In genomic region chr14:32366256-32366655, GRCh38 we compare ENCODE assay signal across 8 cellular contexts. TPM values are rescaled to one million over a fixed set of nuclear protein-coding genes. Genes with fewer than 3 reads are reported as not detected.
DNase-seq lines count a peak whose midpoint lies in the region; ATAC-seq, FAIRE-seq and TF ChIP-seq lines count a peak whose summit lies in the region.

No MANE protein-coding gene starts in this region.

- H3K4me1 ChIP-seq in K562 (replicated peaks in 1 of 2; ENCODE audit: control insufficient read depth in 2 of 2, insufficient read depth in 2 of 2, low read length in 2 of 2) (no peaks in the 10 kb centered on the region), uterus (peaks cover 0 to 3% of the 10 kb centered on the region in 2 donors)

- no peak for FAIRE-seq in K562 (lab: Jason Lieb, UNC)

- no peaks in the 10 kb centered on the region for H3K9me1 ChIP-seq in K562 (ENCODE audit: control insufficient read depth, insufficient read depth, low read length)

- peak in 1 of 2 experiments; percentile 25; a peak in 1 of 4 replicates for TF ChIP-seq RAD21 in K562 (CRISPR knock-in tag; conservative IDR thresholded peaks at IDR 0.05 in 1 of 2, IDR thresholded peaks at IDR 0.05 in 1 of 2)

- POLR2A ChIA-PET in K562 (lab: Yijun Ruan, JAX) = no interaction called here

- H3K4me3 ChIP-seq in K562 (no peak overlapping the region), uterus (no peak overlapping the region)

- H3K27ac ChIP-seq in K562 (ENCODE audit: extremely low read depth, low read depth, low read length) (no peak overlapping the region), uterus (no peak overlapping the region)

- intact Hi-C loops in K562 (cut with micrococcal nuclease) (loop anchor here (5.0 kb wide), 1 partner anchor 49 kb away; no protein-coding TSS in a partner anchor), uterus (cut with DNase I; ENCODE audit: low total_unique reads) (no loop called here)

- BruUV-seq in K562 (replicated peaks; lab: Mats Ljungman, UMichigan) = no TSS peak

- H2AFZ ChIP-seq in K562 (ENCODE audit: low read depth, low read length) = no peak overlapping the region

- CTCF ChIA-PET in K562 (lab: Yijun Ruan, JAX; ENCODE audit: low intra/inter-chr PET ratio) = no interaction called here

- no peaks in the 10 kb centered on the region for H3K9me3 ChIP-seq in K562 (replicated peaks; ENCODE audit: control insufficient read depth, insufficient read depth, low read depth, low read length)
- no peaks in the 10 kb centered on the region for H3K9me3 ChIP-seq in uterus

- DNase-seq in NCI-H1417 (lab: John Stamatoyannopoulos, UW) = peak in 2 of 3 experiments; percentile 26 to 50
- DNase-seq in NCI-H1417 treated with DMSO at 0.1 percent for 48 hours (lab: John Stamatoyannopoulos, UW) = no peak
- no peak for DNase-seq in K562 (ENCODE audit: extremely low read depth in 1 of 4, low spot score in 3 of 4)
- peak; percentile 50 for DNase-seq in iPS-NIHi7 (ENCODE audit: extremely low spot score)
- DNase-seq in stromal cell of bone marrow (ENCODE audit: low read depth) = peak; percentile 64
- DNase-seq in uterus = no peak
- no peak for DNase-seq in CD1c-positive myeloid dendritic cell (ENCODE audit: extremely low spot score)

- no peaks in the 10 kb centered on the region for H3K79me2 ChIP-seq in K562 (ENCODE audit: control insufficient read depth, insufficient read depth, low read length)

- H3K36me3 ChIP-seq in K562 (ENCODE audit: control insufficient read depth, insufficient read depth, low read length) (no peaks in the 10 kb centered on the region), uterus (no peaks in the 10 kb centered on the region)

- ATAC-seq in K562 = peak; percentile 62; the same call in 2 of the 3 replicates
- no peak for ATAC-seq in HG02642 (IDR thresholded peaks at IDR 0.05; ENCODE audit: poor library complexity, unreplicated experiment)

- H3K4me2 ChIP-seq in K562 (ENCODE audit: insufficient read depth, low read length) = no peak overlapping the region

- H3K9ac ChIP-seq in K562 (ENCODE audit: insufficient read depth in 1 of 2, low read depth in 2 of 2, low read length in 2 of 2) = no peak overlapping the region

- TF ChIP-seq POLR2A in K562 (conservative IDR thresholded peaks at IDR 0.05) (no peak), uterus (IDR thresholded peaks at IDR 0.05) (no peak)

- no peak for TF ChIP-seq EP300 in K562 (IDR thresholded peaks at IDR 0.05; ENCODE audit: low read length)

- H4K20me1 ChIP-seq in K562 (replicated peaks; ENCODE audit: control insufficient read depth, insufficient read depth, low read length) = no peaks in the 10 kb centered on the region

- in situ Hi-C loops in K562 (cut with MboI) = no loop called here

- TF ChIP-seq CTCF in K562 (IDR thresholded peaks at IDR 0.05 in 2 of 3, conservative IDR thresholded peaks at IDR 0.05 in 1 of 3; ENCODE audit: insufficient read depth in 2 of 3, low read depth in 1 of 3, low read length in 3 of 3) (peak in 2 of 3 experiments; percentile 12 to 21; a peak in 2 of 6 replicates), uterus (IDR thresholded peaks at IDR 0.05) (no peak)

- no peaks in the 10 kb centered on the region for H3K27me3 ChIP-seq in K562 (ENCODE audit: control insufficient read depth in 2 of 2, insufficient read depth in 2 of 2, low read length in 2 of 2)
- H3K27me3 ChIP-seq in uterus = no peaks in the 10 kb centered on the region

TF ChIP-seq in K562, 482 proteins besides CTCF, POLR2A, EP300 and RAD21 (continues in another document):
- TF ChIP-seq SETDB1 (IDR thresholded peaks at IDR 0.05; ENCODE audit: low read length) (no peak), SMARCE1 (IDR thresholded peaks at IDR 0.05) (no peak), TRIM24 (IDR thresholded peaks at IDR 0.05) (no peak), E2F5 (CRISPR knock-in tag; IDR thresholded peaks at IDR 0.05) (no peak), RBBP5 (IDR thresholded peaks at IDR 0.05; ENCODE audit: borderline replicate concordance, insufficient read depth, low read length, poor library complexity, severe bottlenecking) (no peak), AFF4 (CRISPR knock-in tag; IDR thresholded peaks at IDR 0.05) (no peak), SPI1 (IDR thresholded peaks at IDR 0.05; ENCODE audit: borderline replicate concordance, low read depth, low read length) (no peak), ZZZ3 (IDR thresholded peaks at IDR 0.05) (no peak), MAFG (tag; conservative IDR thresholded peaks at IDR 0.05) (no peak), HDAC3 (IDR thresholded peaks at IDR 0.05; ENCODE audit: borderline replicate concordance, partially characterized antibody) (no peak), CREBBP (IDR thresholded peaks at IDR 0.05; ENCODE audit: low read depth, low read length) (no peak), ZNF445 (CRISPR knock-in tag; IDR thresholded peaks at IDR 0.05; ENCODE audit: low read depth) (no peak), ZBTB33 (CRISPR knock-in tag; IDR thresholded peaks at IDR 0.05) (no peak), POLR3A (IDR thresholded peaks at IDR 0.05; ENCODE audit: borderline replicate concordance, extremely low read depth, insufficient read depth, insufficient read length) (no peak), RBM14 (IDR thresholded peaks at IDR 0.05; ENCODE audit: borderline replicate concordance, insufficient read depth, low read depth, low read length) (no peak), ELF4 (CRISPR knock-in tag; IDR thresholded peaks at IDR 0.05) (no peak)

RNA-seq across cellular contexts. Expression of gene AKAP6, which starts 37.2 kb away (rescaled TPM):
- total RNA-seq in K562 (2011; cell fraction: chromatin; rRNA removed; ENCODE audit: low replicate concordance) = 2.4 and 3.2 TPM in 2 replicates
- 1.2 and 2.4 TPM in 2 replicates for total RNA-seq in K562 (2011; cell fraction: nucleolus; rRNA removed)
- 2.9 and 3.0 TPM in 2 replicates for total RNA-seq in K562 (2011; cell fraction: nucleoplasm; rRNA removed)
- total RNA-seq in K562 (2014; rRNA removed) (0.49 and 1.7 TPM in 2 replicates), K562 (2014; rRNA removed; fragmentation: Illumina TruSeq; extraction: Trizol) (0.62 and 0.73 TPM in 2 replicates), K562 (2015; rRNA removed; fragmentation: Illumina TruSeq; extraction: Trizol) (0.25 and 0.41 TPM in 2 replicates), K562 (2021) (0.42 and 0.62 TPM in 2 replicates), uterus (10 to 100 TPM in 3 of 4 donors, 1 to 10 TPM in 1; 4.1 to 34.4 (median 15.3) TPM)
- polyA plus RNA-seq in K562 (2011; rRNA removed) (0.28 and 1.3 TPM in 2 replicates), K562 (2014; fragmentation: Illumina TruSeq; extraction: Trizol) (0.29 and 0.42 TPM in 2 replicates), K562 (2014; fragmentation: Nextera tagmentation; extraction: Ambion mirVana) (under 1 TPM; 0.03 to 0.14 TPM), K562 (2014; rRNA removed) (0.38 and 0.48 TPM in 2 replicates)
- polyA plus RNA-seq in K562 (2011; cell fraction: cytosol; rRNA removed) = 0.04 and 0.31 TPM in 2 replicates
- 0.48 and 1.2 TPM in 2 replicates for polyA plus RNA-seq in K562 (2011; cell fraction: nucleus; rRNA removed)
- polyA plus RNA-seq in K562 (2012) = 0.10 and 0.35 TPM in 2 replicates
- 3.9 and 4.1 TPM in 2 replicates for polyA minus RNA-seq in K562 (2011; rRNA and poly(A)+ RNA removed)
- 0.55 and 0.57 TPM in 2 replicates for polyA minus RNA-seq in K562 (2011; cell fraction: cytosol; rRNA and poly(A)+ RNA removed)
- polyA minus RNA-seq in K562 (2011; cell fraction: nucleus; rRNA and poly(A)+ RNA removed) = 1.2 and 1.6 TPM in 2 replicates

Comparison
In these comparisons a context has a peak if more than half of its experiments do, and no peak if none do; other contexts are left out.
1. DNase-seq: peak in NCI-H1417 (2 of 3), iPS-NIHi7 (single experiment) and stromal cell of bone marrow (single experiment); none in NCI-H1417 treated with DMSO at 0.1 percent for 48 hours (single experiment), K562 (0 of 4), uterus (0 of 2) and CD1c-positive myeloid dendritic cell (single experiment).
2. CTCF ChIP-seq: peak in K562 (2 of 3); none in uterus (0 of 4).